Comparison of ENCODE assay signal across 29 cellular contexts in the genomic region with DNA sequence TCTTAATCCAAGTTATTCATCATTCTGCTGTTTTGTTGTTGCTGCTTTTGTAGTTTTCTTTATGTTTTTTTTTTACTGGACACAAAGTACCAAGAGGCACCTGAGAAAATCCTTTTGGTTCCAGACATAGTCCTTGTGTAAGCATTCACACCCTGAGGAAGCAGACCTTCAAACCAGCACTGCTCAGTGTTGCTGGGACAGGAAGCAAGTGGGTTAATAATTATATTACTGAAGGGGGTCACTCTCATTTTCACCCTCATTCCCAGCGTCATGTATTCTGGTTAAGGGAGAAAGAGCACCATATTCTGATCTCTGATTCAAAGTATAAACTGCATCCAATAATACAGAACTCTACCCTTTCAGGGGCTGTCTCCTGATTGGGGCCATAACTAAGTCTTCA. TPM values are rescaled to one million over a fixed set of nuclear protein-coding genes. Genes with fewer than 3 reads are reported as not detected.
DNase-seq lines count a peak whose midpoint lies in the region; ATAC-seq and FAIRE-seq lines count a peak whose summit lies in the region.
"Had no signal": no experiment of that assay in that cellular context is flagged by ENCODE, and none has a peak within 500 bp of the region (broad histone marks: within the 10 kb centered on the region; RNA-seq: fewer than 3 reads in every experiment).

No MANE protein-coding gene starts in this region.

- H3K27me3 ChIP-seq in H7 (ENCODE audit: control insufficient read depth, insufficient read depth, low read length): peaks cover 12% of the 10 kb centered on the region

- H3K4me3 ChIP-seq in H7 (ENCODE audit: insufficient read depth, low read depth, low read length): no peak overlapping the region
- H3K4me3 ChIP-seq: esophagus squamous epithelium, K562, left lung, tibial artery had no signal

- FAIRE-seq in GM18507 (lab: Jason Lieb, UNC): peak; percentile 81
- FAIRE-seq: bronchial epithelial cell, islet of Langerhans, K562, TTC549 had no signal

- DNase-seq in GM18507 (ENCODE audit: extremely low spot score, insufficient read length, low read depth): no peak
- DNase-seq in H7: no peak
- no peak for DNase-seq in NCI-H2227 treated with DMSO at 0.1 percent for 48 hours (lab: John Stamatoyannopoulos, UW)
- no peak for DNase-seq in NCI-H1105 treated with DMSO at 0.1 percent for 48 hours (lab: John Stamatoyannopoulos, UW)
- DNase-seq in left lobe of liver (ENCODE audit: low spot score): no peak
- DNase-seq: activated gamma-delta T cell treated with Interleukin-2 at 50 U/mL for 16 hours; activated naive CD8-positive, alpha-beta T cell treated with anti-CD3 and anti-CD28 coated beads, Interleukin-2, amount 10 ng/mL, durations not matched to agents 7 days and 5 days; activated T-cell treated with anti-CD3 and anti-CD28 coated beads, Interleukin-2, amount 50 U/mL, for 48 hours; aorta; C1 segment of cervical spinal cord; Caco-2; DMS53; esophagus squamous epithelium; foreskin keratinocyte; head of caudate nucleus; left lung; NCI-H1105; NCI-H187 treated with DMSO at 0.1 percent for 48 hours; NCI-H526; stimulated activated CD4-positive, alpha-beta T cell treated with anti-CD3 and anti-CD28 coated beads, Interleukin-4, amount 100 ng/mL, for 24 hours; tibial artery had no signal

- ATAC-seq in GM19463 (IDR thresholded peaks at IDR 0.05; ENCODE audit: unreplicated experiment) (peak; percentile 80), HG02678 (IDR thresholded peaks at IDR 0.05; ENCODE audit: unreplicated experiment) (peak; percentile 62), HG03354 (IDR thresholded peaks at IDR 0.05; ENCODE audit: poor library complexity, severe bottlenecking, unreplicated experiment) (peak; percentile 81), left lobe of liver (no peak)
- ATAC-seq: foreskin keratinocyte, HCT116, K562, left lung had no signal

- no peaks in the 10 kb centered on the region for H3K36me3 ChIP-seq in H7 (replicated peaks; ENCODE audit: control insufficient read depth, insufficient read depth, low read length)
- H3K36me3 ChIP-seq: esophagus squamous epithelium, left lung, tibial artery had no signal

RNA-seq across cellular contexts. Expression of a gene that starts 5.9 kb away (rescaled TPM):
- total RNA-seq in H7 (2014; rRNA removed; shearing (Covaris generic)): 15.7 and 16.3 TPM in 2 replicates
- total RNA-seq in left lobe of liver: 14.6 TPM
